Comparison of ENCODE assay signal across 1 cellular context in genomic region chr16:22659933-22660332, GRCh38.
TF ChIP-seq lines count a peak whose summit lies in the region.

No MANE protein-coding gene starts in this region.

TF ChIP-seq in K562, 482 proteins besides CTCF, POLR2A, EP300 and RAD21 (continued from another document):
- TF ChIP-seq, protein P1, sequence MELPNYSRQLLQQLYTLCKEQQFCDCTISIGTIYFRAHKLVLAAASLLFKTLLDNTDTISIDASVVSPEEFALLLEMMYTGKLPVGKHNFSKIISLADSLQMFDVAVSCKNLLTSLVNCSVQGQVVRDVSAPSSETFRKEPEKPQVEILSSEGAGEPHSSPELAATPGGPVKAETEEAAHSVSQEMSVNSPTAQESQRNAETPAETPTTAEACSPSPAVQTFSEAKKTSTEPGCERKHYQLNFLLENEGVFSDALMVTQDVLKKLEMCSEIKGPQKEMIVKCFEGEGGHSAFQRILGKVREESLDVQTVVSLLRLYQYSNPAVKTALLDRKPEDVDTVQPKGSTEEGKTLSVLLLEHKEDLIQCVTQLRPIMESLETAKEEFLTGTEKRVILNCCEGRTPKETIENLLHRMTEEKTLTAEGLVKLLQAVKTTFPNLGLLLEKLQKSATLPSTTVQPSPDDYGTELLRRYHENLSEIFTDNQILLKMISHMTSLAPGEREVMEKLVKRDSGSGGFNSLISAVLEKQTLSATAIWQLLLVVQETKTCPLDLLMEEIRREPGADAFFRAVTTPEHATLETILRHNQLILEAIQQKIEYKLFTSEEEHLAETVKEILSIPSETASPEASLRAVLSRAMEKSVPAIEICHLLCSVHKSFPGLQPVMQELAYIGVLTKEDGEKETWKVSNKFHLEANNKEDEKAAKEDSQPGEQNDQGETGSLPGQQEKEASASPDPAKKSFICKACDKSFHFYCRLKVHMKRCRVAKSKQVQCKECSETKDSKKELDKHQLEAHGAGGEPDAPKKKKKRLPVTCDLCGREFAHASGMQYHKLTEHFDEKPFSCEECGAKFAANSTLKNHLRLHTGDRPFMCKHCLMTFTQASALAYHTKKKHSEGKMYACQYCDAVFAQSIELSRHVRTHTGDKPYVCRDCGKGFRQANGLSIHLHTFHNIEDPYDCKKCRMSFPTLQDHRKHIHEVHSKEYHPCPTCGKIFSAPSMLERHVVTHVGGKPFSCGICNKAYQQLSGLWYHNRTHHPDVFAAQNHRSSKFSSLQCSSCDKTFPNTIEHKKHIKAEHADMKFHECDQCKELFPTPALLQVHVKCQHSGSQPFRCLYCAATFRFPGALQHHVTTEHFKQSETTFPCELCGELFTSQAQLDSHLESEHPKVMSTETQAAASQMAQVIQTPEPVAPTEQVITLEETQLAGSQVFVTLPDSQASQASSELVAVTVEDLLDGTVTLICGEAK (IDR thresholded peaks at IDR 0.05): peak; percentile 96
- TF ChIP-seq, protein P1 (CRISPR knock-in tag; IDR thresholded peaks at IDR 0.05): peak; percentile 94
- TF ChIP-seq, protein P2, sequence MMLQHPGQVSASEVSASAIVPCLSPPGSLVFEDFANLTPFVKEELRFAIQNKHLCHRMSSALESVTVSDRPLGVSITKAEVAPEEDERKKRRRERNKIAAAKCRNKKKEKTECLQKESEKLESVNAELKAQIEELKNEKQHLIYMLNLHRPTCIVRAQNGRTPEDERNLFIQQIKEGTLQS (IDR thresholded peaks at IDR 0.05): no peak
- TF ChIP-seq, protein P2 (CRISPR knock-in tag; conservative IDR thresholded peaks at IDR 0.05): no peak
- TF ChIP-seq KLF10 (CRISPR knock-in tag; IDR thresholded peaks at IDR 0.05): no peak
- no peak for TF ChIP-seq SPI1 (IDR thresholded peaks at IDR 0.05; ENCODE audit: borderline replicate concordance, low read depth, low read length)
- TF ChIP-seq GTF2A2 (tag; IDR thresholded peaks at IDR 0.05): no peak
